8 cellular contexts compared by ENCODE assay signal in genomic region chr3:143970773-143971366, GRCh38. TPM values are rescaled to one million over a fixed set of nuclear protein-coding genes. Genes with fewer than 3 reads are reported as not detected.
DNase-seq lines count a peak whose midpoint lies in the region; ATAC-seq, FAIRE-seq and TF ChIP-seq lines count a peak whose summit lies in the region.

No MANE protein-coding gene starts in this region.

- H2AFZ ChIP-seq in MM.1S (ENCODE audit: low read length), result peak overlapping the region; percentile 94

- H4K20me1 ChIP-seq in MM.1S (ENCODE audit: insufficient read depth, low read length), result peaks cover 3% of the 10 kb centered on the region

- H3K36me3 Mint-ChIP-seq in activated B cell treated with CpG ODN at 0.5 μM for 24 hours (ENCODE audit: low read depth), result peaks cover 16% of the 10 kb centered on the region
- peaks cover 19% of the 10 kb centered on the region for H3K36me3 Mint-ChIP-seq in central memory CD8-positive, alpha-beta T cell (ENCODE audit: insufficient read depth)

- peak overlapping the region; percentile 78 for H3K9ac ChIP-seq in MM.1S (ENCODE audit: low read length)

- POLR2A ChIA-PET in GM10248 (lab: Yijun Ruan, JAX), result interaction anchor here (0.6 to 1.6 kb wide), 7 partner anchors 11 to 896 kb away, joined by 3 to 5 read pairs (median 3); no protein-coding TSS in a partner anchor
- POLR2A ChIA-PET in activated B cell treated with CpG ODN at 0.5 μM for 24 hours (lab: Charles Lee), result interaction anchor here (0.6 to 4.1 kb wide), 29 partner anchors 10 to 1393 kb away, joined by 3 to 107 read pairs (median 6); partner anchors contain the start of genes ATR, CHST2, SLC9A9 and U2SURP

- H3F3A ChIP-seq in MM.1S (ENCODE audit: insufficient read depth, low read length), result peaks cover 37% of the 10 kb centered on the region

- peak; percentile 35 for ATAC-seq in activated B cell treated with CpG ODN at 0.5 μM for 24 hours (ENCODE audit: low read depth)
- ATAC-seq in central memory CD8-positive, alpha-beta T cell (replicated peaks; ENCODE audit: extremely low read depth, poor library complexity, severe bottlenecking), result no peak

- peak overlapping the region; percentile 94 for H3K27ac ChIP-seq in MM.1S (ENCODE audit: low read length)

- H3K4me1 ChIP-seq in MM.1S (ENCODE audit: low read length), result 0 out of 2 replicates have a peak, but pooled peaks cover 5% of the 10 kb centered on the region

- intact Hi-C loops in activated B cell treated with CpG ODN at 0.5 μM for 24 hours (cut with micrococcal nuclease), result loop anchor here (1.0 to 10.0 kb wide), 17 partner anchors 20 to 1824 kb away; partner anchors contain the start of genes ATR, PLS1, TFDP2 and U2SURP

- H3K4me3 Mint-ChIP-seq in activated B cell treated with CpG ODN at 0.5 μM for 24 hours, result peak overlapping the region; percentile 99
- peak overlapping the region; percentile 90 for H3K4me3 Mint-ChIP-seq in central memory CD8-positive, alpha-beta T cell

- H3K4me2 ChIP-seq in MM.1S (ENCODE audit: low read depth, low read length), result peak overlapping the region; percentile 77

- peak overlapping the region; percentile 97 for H3K4me3 ChIP-seq in MM.1S (ENCODE audit: low read length)

- no peak for FAIRE-seq in H54 (lab: Jason Lieb, UNC)

- H3K36me3 ChIP-seq in MM.1S (replicated peaks; ENCODE audit: insufficient read depth, low read length), result no peaks in the 10 kb centered on the region

- peaks cover 34% of the 10 kb centered on the region for H3K79me2 ChIP-seq in MM.1S (ENCODE audit: low read length)

- H3K27ac Mint-ChIP-seq in activated B cell treated with CpG ODN at 0.5 μM for 24 hours, result peak overlapping the region; percentile 99
- H3K27ac Mint-ChIP-seq in central memory CD8-positive, alpha-beta T cell (ENCODE audit: low read depth), result peak overlapping the region; percentile 87

- no peaks in the 10 kb centered on the region for H3K27me3 ChIP-seq in MM.1S (replicated peaks; ENCODE audit: insufficient read depth, low read length)

- H3K9me3 ChIP-seq in MM.1S (replicated peaks; ENCODE audit: insufficient read depth, low read length), result no peaks in the 10 kb centered on the region

- peaks cover 32% of the 10 kb centered on the region for H3K4me1 Mint-ChIP-seq in activated B cell treated with CpG ODN at 0.5 μM for 24 hours
- peaks cover 16% of the 10 kb centered on the region for H3K4me1 Mint-ChIP-seq in central memory CD8-positive, alpha-beta T cell

- DNase-seq in GM10248 (ENCODE audit: extremely low spot score) (peak; percentile 51), H54 (ENCODE audit: insufficient read length, low spot score) (peak; percentile 16), MM.1S (peak; percentile 75), activated B cell treated with CpG ODN at 0.5 μM for 24 hours (peak; percentile 82), kidney glomerular epithelial cell (lab: John Stamatoyannopoulos, UW) (peak; percentile 23), amniotic stem cell (lab: John Stamatoyannopoulos, UW) (no peak)
- DNase-seq in central memory CD8-positive, alpha-beta T cell (ENCODE audit: low spot score in 2 of 2), result peak; percentile 31 to 39
- peak; percentile 28 to 36 for DNase-seq in stimulated activated CD4-positive, alpha-beta T cell treated with anti-CD3 and anti-CD28 coated beads, Interleukin-1b, Interleukin-23, amount 100 ng/mL, for 4 hours (ENCODE audit: low read depth in 2 of 2)

- CTCF ChIA-PET in GM10248 (lab: Yijun Ruan, JAX) (interaction anchor here (1.0 to 2.7 kb wide), 11 partner anchors 8 to 450 kb away, joined by 3 to 13 read pairs (median 4); no protein-coding TSS in a partner anchor), activated B cell treated with CpG ODN at 0.5 μM for 24 hours (lab: Charles Lee) (interaction anchor here (0.5 to 2.4 kb wide), 13 partner anchors 9 to 326 kb away, joined by 3 to 14 read pairs (median 5); no protein-coding TSS in a partner anchor)

- no peaks in the 10 kb centered on the region for H3K9me3 Mint-ChIP-seq in activated B cell treated with CpG ODN at 0.5 μM for 24 hours
- H3K9me3 Mint-ChIP-seq in central memory CD8-positive, alpha-beta T cell, result no peaks in the 10 kb centered on the region

- peak; percentile 34; the same call in 1 of the 2 replicates for TF ChIP-seq POLR2A in H54 (IDR thresholded peaks at IDR 0.05; ENCODE audit: low read depth, low read length)

- peaks cover 3% of the 10 kb centered on the region for H3K27me3 Mint-ChIP-seq in activated B cell treated with CpG ODN at 0.5 μM for 24 hours
- peaks cover 6% of the 10 kb centered on the region for H3K27me3 Mint-ChIP-seq in central memory CD8-positive, alpha-beta T cell

- TF ChIP-seq CTCF in GM10248 (IDR thresholded peaks at IDR 0.05; ENCODE audit: control extremely low read depth, extremely low read depth, low read depth, missing control alignments) (no peak), MM.1S (IDR thresholded peaks at IDR 0.05; ENCODE audit: low read length) (no peak), activated B cell treated with CpG ODN at 0.5 μM for 24 hours (IDR thresholded peaks at IDR 0.05) (no peak)

- no peaks in the 10 kb centered on the region for H3K9me2 ChIP-seq in MM.1S (replicated peaks; ENCODE audit: insufficient read depth, low read length)

RNA-seq across cellular contexts. Expression of gene DIPK2A, which starts 0.8 kb away (rescaled TPM):
- total RNA-seq in activated B cell treated with CpG ODN at 0.5 μM for 24 hours, result 19.0 and 23.0 TPM in 2 replicates
